Comparison of ENCODE assay signal across 8 cellular contexts in genomic region chr1:163528710-163529348, GRCh38.
DNase-seq lines count a peak whose midpoint lies in the region; ATAC-seq and TF ChIP-seq lines count a peak whose summit lies in the region.

No MANE protein-coding gene starts in this region.

- POLR2A ChIA-PET in CD8-positive, alpha-beta memory T cell (lab: Charles Lee) = no interaction called here

- TF ChIP-seq CTCF in choroid plexus epithelial cell (conservative IDR thresholded peaks at IDR 0.05; ENCODE audit: low read depth, low read length) (peak; percentile 77), neural crest cell (conservative IDR thresholded peaks at IDR 0.05) (peak; percentile 81)

- no peak overlapping the region for H3K4me3 Mint-ChIP-seq in neural crest cell
- H3K4me3 Mint-ChIP-seq in CD8-positive, alpha-beta memory T cell = no peak overlapping the region

- H3K27ac ChIP-seq in CD8-positive, alpha-beta memory T cell (ENCODE audit: low read depth, low read length) = no peak overlapping the region

- H3K36me3 Mint-ChIP-seq in neural crest cell (ENCODE audit: low read depth) = no peaks in the 10 kb centered on the region
- H3K36me3 Mint-ChIP-seq in CD8-positive, alpha-beta memory T cell = no peaks in the 10 kb centered on the region

- no peaks in the 10 kb centered on the region for H3K4me1 ChIP-seq in CD8-positive, alpha-beta memory T cell (ENCODE audit: insufficient read depth, low read length)

- no peaks in the 10 kb centered on the region for H3K36me3 ChIP-seq in CD8-positive, alpha-beta memory T cell (ENCODE audit: insufficient read depth, low read length)

- no peaks in the 10 kb centered on the region for H3K9me3 ChIP-seq in CD8-positive, alpha-beta memory T cell (ENCODE audit: low read length)

- peak; percentile 2 for DNase-seq in stimulated activated CD4-positive, alpha-beta T cell treated with anti-CD3 and anti-CD28 coated beads, Interleukin-4, amount 100 ng/mL, for 1 hour
- no peak for DNase-seq in stimulated activated CD4-positive, alpha-beta T cell treated with anti-CD3 and anti-CD28 coated beads, Interleukin-4, amount 100 ng/mL, for 4 hours
- DNase-seq in NCI-H446 (lab: John Stamatoyannopoulos, UW) (peak; percentile 17 to 46), choroid plexus epithelial cell (ENCODE audit: low read depth) (peak; percentile 58), neural crest cell (ENCODE audit: low read depth, low spot score) (no peak), D341Med (ENCODE audit: low spot score) (no peak)
- DNase-seq in CD8-positive, alpha-beta memory T cell = no peak

- no peaks in the 10 kb centered on the region for H3K27me3 ChIP-seq in CD8-positive, alpha-beta memory T cell (ENCODE audit: insufficient read depth, low read length, poor library complexity, severe bottlenecking)

- H3K4me3 ChIP-seq in choroid plexus epithelial cell (ENCODE audit: low read depth, low read length) = no peak overlapping the region
- no peak overlapping the region for H3K4me3 ChIP-seq in CD8-positive, alpha-beta memory T cell (ENCODE audit: low read length)

- H3K4me1 Mint-ChIP-seq in neural crest cell = no peaks in the 10 kb centered on the region
- no peaks in the 10 kb centered on the region for H3K4me1 Mint-ChIP-seq in CD8-positive, alpha-beta memory T cell

- CTCF ChIA-PET in CD8-positive, alpha-beta memory T cell (lab: Charles Lee) = no interaction called here

- no peaks in the 10 kb centered on the region for H3K27me3 Mint-ChIP-seq in neural crest cell (ENCODE audit: low read depth)
- H3K27me3 Mint-ChIP-seq in CD8-positive, alpha-beta memory T cell = peaks cover 0 to 1% of the 10 kb centered on the region in 2 donors

- H3K27ac Mint-ChIP-seq in neural crest cell (ENCODE audit: unreplicated experiment) = no peak overlapping the region
- no peak overlapping the region for H3K27ac Mint-ChIP-seq in CD8-positive, alpha-beta memory T cell

- H3K9me3 Mint-ChIP-seq in neural crest cell = no peaks in the 10 kb centered on the region
- H3K9me3 Mint-ChIP-seq in CD8-positive, alpha-beta memory T cell = peaks cover 0 to 2% (median 0%) of the 10 kb centered on the region in 5 donors

- ATAC-seq in HG02588 (IDR thresholded peaks at IDR 0.05; ENCODE audit: unreplicated experiment) = peak; percentile 60

Comparison
In these comparisons a context has a peak if more than half of its experiments do, and no peak if none do; other contexts are left out.
1. DNase-seq: peak in stimulated activated CD4-positive, alpha-beta T cell treated with anti-CD3 and anti-CD28 coated beads, Interleukin-4, amount 100 ng/mL, for 1 hour (single experiment), NCI-H446 (2 of 2) and choroid plexus epithelial cell (single experiment); none in stimulated activated CD4-positive, alpha-beta T cell treated with anti-CD3 and anti-CD28 coated beads, Interleukin-4, amount 100 ng/mL, for 4 hours (0 of 2), neural crest cell (single experiment), CD8-positive, alpha-beta memory T cell (0 of 5) and D341Med (single experiment).